ENCODE assay signal across 29 cellular contexts in genomic region chr7:16745645-16746044, GRCh38. TPM values are rescaled to one million over a fixed set of nuclear protein-coding genes. Genes with fewer than 3 reads are reported as not detected.
"Had no signal": no experiment of that assay in that cellular context is flagged by ENCODE, and none has a peak within 500 bp of the region (broad histone marks: within the 10 kb centered on the region; RNA-seq: fewer than 3 reads in every experiment).

No MANE protein-coding gene starts in this region.

- H3K27ac Mint-ChIP-seq: immature natural killer cell; memory B cell; mesothelial cell of epicardium; natural killer cell treated with Interleukin-12 subunit alpha and Interleukin-12 subunit beta and Interleukin-15 and Interleukin-18, amount 100 ng/mL, for 72 hours; stimulated activated memory B cell treated with anti-CD40 and anti-IgM and Interleukin-4, amounts not matched to agents 10 μg/mL and 1 μg/mL and 100 μg/mL, for 72 hours; stimulated activated naive CD8-positive, alpha-beta T cell treated with anti-CD3 and anti-CD28 coated beads, Interleukin-15, Interleukin-2, amounts not matched to agents 100 ng/mL and 50 ng/mL, for 24 hours had no signal

- H3K4me3 Mint-ChIP-seq: immature natural killer cell; memory B cell; mesothelial cell of epicardium; natural killer cell treated with Interleukin-12 subunit alpha and Interleukin-12 subunit beta and Interleukin-15 and Interleukin-18, amount 100 ng/mL, for 72 hours; stimulated activated memory B cell treated with anti-CD40 and anti-IgM and Interleukin-4, amounts not matched to agents 10 μg/mL and 1 μg/mL and 100 μg/mL, for 72 hours; stimulated activated naive CD8-positive, alpha-beta T cell treated with anti-CD3 and anti-CD28 coated beads, Interleukin-15, Interleukin-2, amounts not matched to agents 100 ng/mL and 50 ng/mL, for 24 hours had no signal

- H3K27me3 Mint-ChIP-seq: stimulated activated memory B cell treated with anti-CD40 and anti-IgM and Interleukin-4, amounts not matched to agents 10 μg/mL and 1 μg/mL and 100 μg/mL, for 72 hours had no signal

- H3K27ac ChIP-seq: colonic mucosa, gastroesophageal sphincter, lower lobe of right lung, neutrophil, spleen, thoracic aorta, transverse colon had no signal

- H3K4me1 Mint-ChIP-seq: immature natural killer cell; stimulated activated memory B cell treated with anti-CD40 and anti-IgM and Interleukin-4, amounts not matched to agents 10 μg/mL and 1 μg/mL and 100 μg/mL, for 72 hours had no signal

- ATAC-seq: gastroesophageal sphincter; left cardiac atrium; lower lobe of right lung; natural killer cell treated with Interleukin-12 subunit alpha and Interleukin-12 subunit beta and Interleukin-15 and Interleukin-18, amount 100 ng/mL, for 72 hours; sciatic nerve; stimulated activated memory B cell treated with anti-CD40 and anti-IgM and Interleukin-4, amounts not matched to agents 10 μg/mL and 1 μg/mL and 100 μg/mL, for 72 hours had no signal

- H3K9me3 ChIP-seq: colonic mucosa, gastroesophageal sphincter, left ventricle myocardium inferior, lower lobe of right lung, neutrophil, spleen, thoracic aorta, transverse colon had no signal

- H3K4me3 ChIP-seq: colonic mucosa, gastroesophageal sphincter, left ventricle myocardium inferior, lower lobe of right lung, spleen, thoracic aorta, transverse colon had no signal

- H3K36me3 ChIP-seq: colonic mucosa, gastroesophageal sphincter, left ventricle myocardium inferior, lower lobe of right lung, neutrophil, spleen, thoracic aorta, transverse colon had no signal

- H3K36me3 Mint-ChIP-seq: immature natural killer cell; memory B cell; mesothelial cell of epicardium; natural killer cell treated with Interleukin-12 subunit alpha and Interleukin-12 subunit beta and Interleukin-15 and Interleukin-18, amount 100 ng/mL, for 72 hours; stimulated activated memory B cell treated with anti-CD40 and anti-IgM and Interleukin-4, amounts not matched to agents 10 μg/mL and 1 μg/mL and 100 μg/mL, for 72 hours had no signal

- H3K27me3 ChIP-seq: colonic mucosa, gastroesophageal sphincter, neutrophil, spleen, transverse colon had no signal

- H3K4me1 ChIP-seq: colonic mucosa, lower lobe of right lung had no signal

- H3K9me3 Mint-ChIP-seq: immature natural killer cell; memory B cell; mesothelial cell of epicardium; natural killer cell treated with Interleukin-12 subunit alpha and Interleukin-12 subunit beta and Interleukin-15 and Interleukin-18, amount 100 ng/mL, for 72 hours; stimulated activated memory B cell treated with anti-CD40 and anti-IgM and Interleukin-4, amounts not matched to agents 10 μg/mL and 1 μg/mL and 100 μg/mL, for 72 hours; stimulated activated naive CD8-positive, alpha-beta T cell treated with anti-CD3 and anti-CD28 coated beads, Interleukin-15, Interleukin-2, amounts not matched to agents 100 ng/mL and 50 ng/mL, for 24 hours had no signal

- DNase-seq: colonic mucosa; dermis blood vessel endothelial cell; effector CD4-positive, alpha-beta T cell; foreskin fibroblast; glutamatergic neuron; immature natural killer cell; kidney; left cardiac atrium; left ventricle myocardium inferior; lower lobe of right lung; posterior cingulate gyrus; spleen; stimulated activated CD4-positive, alpha-beta T cell treated with anti-CD3 and anti-CD28 coated beads, Interleukin-15, amount 100 ng/mL, for 24 hours; stimulated activated CD4-positive, alpha-beta T cell treated with anti-CD3 and anti-CD28 coated beads, Interleukin-1b, Interleukin-23, amount 100 ng/mL, for 48 hours; stimulated activated CD4-positive, alpha-beta T cell treated with anti-CD3 and anti-CD28 coated beads, Interleukin-4, amount 100 ng/mL, for 24 hours; substantia nigra; transverse colon had no signal

RNA-seq across cellular contexts. Expression of gene AGR2, which starts 59.2 kb away (rescaled TPM):
- total RNA-seq: left cardiac atrium; left ventricle myocardium inferior; myocyte; natural killer cell treated with Interleukin-12 subunit alpha and Interleukin-12 subunit beta and Interleukin-15 and Interleukin-18, amount 100 ng/mL, for 72 hours; osteocyte; pulmonary artery endothelial cell; spleen had no signal
- polyA plus RNA-seq: immature natural killer cell had no signal
